In genomic region chr19:13986348-13986904, GRCh38 we compare ENCODE assay signal across 8 cellular contexts. TPM values are rescaled to one million over a fixed set of nuclear protein-coding genes. Genes with fewer than 3 reads are reported as not detected.
DNase-seq lines count a peak whose midpoint lies in the region; ATAC-seq, FAIRE-seq and TF ChIP-seq lines count a peak whose summit lies in the region.

No MANE protein-coding gene starts in this region.

- H3F3A ChIP-seq in PC-3 (ENCODE audit: low read length, unreplicated experiment), result no peaks in the 10 kb centered on the region

- no peak overlapping the region for H3K4me2 ChIP-seq in PC-3 (ENCODE audit: low read length)

- POLR2A ChIA-PET in PC-3 (lab: Charles Lee; ENCODE audit: unreplicated experiment), result no interaction called here

- no peak overlapping the region for H2AFZ ChIP-seq in PC-3 (ENCODE audit: low read length)

- no peak overlapping the region for H3K27ac ChIP-seq in PC-3 (ENCODE audit: low read length)
- peak overlapping the region; percentile 72 for H3K27ac ChIP-seq in suprapubic skin

- peak in 1 of 2 donors; percentile 36 for TF ChIP-seq POLR2A in suprapubic skin (IDR thresholded peaks at IDR 0.05)

- no peaks in the 10 kb centered on the region for H4K20me1 ChIP-seq in PC-3 (ENCODE audit: low read length)

- CTCF ChIA-PET in PC-3 (lab: Charles Lee), result no interaction called here

- H3K9me3 ChIP-seq in PC-3 (ENCODE audit: low read length), result no peaks in the 10 kb centered on the region
- H3K9me3 ChIP-seq in suprapubic skin, result no peaks in the 10 kb centered on the region

- WGBS in suprapubic skin, result 80% methylated on average over 2 of the region's 19 CpGs

- no peaks in the 10 kb centered on the region for H3K27me3 ChIP-seq in PC-3 (ENCODE audit: low read length)
- H3K27me3 ChIP-seq in suprapubic skin, result no peaks in the 10 kb centered on the region

- DNase-seq in Ammon's horn (ENCODE audit: low spot score), result peak; percentile 82
- DNase-seq in GM19239 (ENCODE audit: insufficient read length, low spot score), result peak; percentile 100
- no peak for DNase-seq in PC-3
- DNase-seq in activated T-helper 1 cell treated with Interleukin-2 at 50 U/mL for 16 hours (ENCODE audit: low read depth), result peak; percentile 98
- DNase-seq in foreskin melanocyte, result peak; percentile 42
- DNase-seq in nucleus accumbens (lab: John Stamatoyannopoulos, UW), result peak in 44 of 56 donors; percentile 5 to 77 (median 36)
- DNase-seq in suprapubic skin (ENCODE audit: low spot score in 2 of 2), result peak; percentile 91 to 92

- TF ChIP-seq EP300 in suprapubic skin (IDR thresholded peaks at IDR 0.05), result no peak

- ATAC-seq in HG03432 (IDR thresholded peaks at IDR 0.05; ENCODE audit: unreplicated experiment) (peak; percentile 84), PC-3 (peak; percentile 16; the same call in 1 of the 2 replicates)

- H3K4me1 ChIP-seq in PC-3 (ENCODE audit: insufficient read depth, low read length), result no peaks in the 10 kb centered on the region
- peaks cover 24% of the 10 kb centered on the region for H3K4me1 ChIP-seq in suprapubic skin

- H3K9ac ChIP-seq in PC-3 (ENCODE audit: low read length), result no peak overlapping the region

- H3K4me3 ChIP-seq in PC-3 (ENCODE audit: low read length) (no peak overlapping the region), suprapubic skin (no peak overlapping the region)

- no peak for TF ChIP-seq CTCF in PC-3 (conservative IDR thresholded peaks at IDR 0.05; ENCODE audit: low read depth, low read length)
- TF ChIP-seq CTCF in suprapubic skin (IDR thresholded peaks at IDR 0.05), result no peak

- BruUV-seq in PC-3 (replicated peaks; lab: Mats Ljungman, UMichigan), result no TSS peak

- no peaks in the 10 kb centered on the region for H3K79me2 ChIP-seq in PC-3 (ENCODE audit: low read length)

- FAIRE-seq in GM19239 (lab: Jason Lieb, UNC), result peak; percentile 96

- no peaks in the 10 kb centered on the region for H3K9me2 ChIP-seq in PC-3 (replicated peaks; ENCODE audit: low read length)

- H3K36me3 ChIP-seq in PC-3 (ENCODE audit: low read depth, low read length), result no peaks in the 10 kb centered on the region; the same call in 1 of the 2 replicates
- H3K36me3 ChIP-seq in suprapubic skin, result peaks cover 4% of the 10 kb centered on the region

- intact Hi-C loops in PC-3 (cut with micrococcal nuclease), result no loop called here

RNA-seq across cellular contexts. Expression of gene RFX1, which starts 19.7 kb away (rescaled TPM):
- total RNA-seq in PC-3 (2014; rRNA removed) (7.5 and 9.2 TPM in 2 replicates), suprapubic skin (10 to 100 TPM in 2 of 4 donors, 1 to 10 TPM in 2; 6.8 to 13.2 (median 10.1) TPM)

RNA-seq across cellular contexts. Expression of gene DCAF15, which starts 34.1 kb away (rescaled TPM):
- total RNA-seq in PC-3 (2014; rRNA removed) (50.8 and 85.2 TPM in 2 replicates), suprapubic skin (10 to 100 TPM; 38.3 to 52.3 (median 46.2) TPM)

RNA-seq across cellular contexts. Expression of gene RLN3, which starts 41.5 kb away (rescaled TPM):
- total RNA-seq in PC-3 (2014; rRNA removed), result not detected in 2 replicates
- total RNA-seq in suprapubic skin, result not detected

RNA-seq across cellular contexts. Expression of gene IL27RA, which starts 45.1 kb away (rescaled TPM):
- 14.2 and 14.7 TPM in 2 replicates for total RNA-seq in PC-3 (2014; rRNA removed)
- total RNA-seq in suprapubic skin, result 1 to 10 TPM in 3 of 4 donors, under 1 TPM in 1; 0.76 to 2.5 (median 1.5) TPM

RNA-seq across cellular contexts. Expression of gene PODNL1, which starts 48.2 kb away (rescaled TPM):
- total RNA-seq in PC-3 (2014; rRNA removed) (0.92 TPM in 1 of 2 replicates, not detected in the other), suprapubic skin (10 to 100 TPM in 1 of 4 donors, 1 to 10 TPM in 3; 2.3 to 10.6 (median 5.7) TPM)
